In genomic region chr4:2072971-2073807, GRCh38 we compare ENCODE assay signal across 16 cellular contexts. TPM values are rescaled to one million over a fixed set of nuclear protein-coding genes. Genes with fewer than 3 reads are reported as not detected.
DNase-seq lines count a peak whose midpoint lies in the region; ATAC-seq, FAIRE-seq and TF ChIP-seq lines count a peak whose summit lies in the region.
"Had no signal": no experiment of that assay in that cellular context is flagged by ENCODE, and none has a peak within 500 bp of the region (broad histone marks: within the 10 kb centered on the region; RNA-seq: fewer than 3 reads in every experiment).

No MANE protein-coding gene starts in this region.

- peak; percentile 59 for DNase-seq in cardiac septum (ENCODE audit: low spot score)
- no peak for DNase-seq in left cardiac atrium
- peak; percentile 62 for DNase-seq in kidney
- DNase-seq in NCI-H146 (lab: John Stamatoyannopoulos, UW), result no peak
- DNase-seq: Caco-2, MM.1S, NCI-H1105 treated with DMSO at 0.1 percent for 48 hours, NCI-H524 treated with DMSO at 0.1 percent for 48 hours, OCI-M1 had no signal

- H3K27ac ChIP-seq in angular gyrus (ENCODE audit: low read depth, low read length) (peak overlapping the region; percentile 70), kidney (ENCODE audit: low read depth in 2 of 2, low read length in 2 of 2) (peak overlapping the region; percentile 8 to 67), temporal lobe (ENCODE audit: low read depth, low read length) (peak overlapping the region; percentile 30)
- H3K27ac ChIP-seq: SJSA1 had no signal

- intact Hi-C loops in cardiac septum (cut with DNase I), result no loop called here
- intact Hi-C loops in left cardiac atrium (cut with DNase I), result no loop called here
- intact Hi-C loops in kidney (cut with DNase I), result no loop called here

- no peak overlapping the region for H3K9ac ChIP-seq in kidney (ENCODE audit: low read length in 2 of 2)

- H3K4me3 ChIP-seq in kidney (ENCODE audit: low read length in 2 of 2), result no peak overlapping the region
- H3K4me3 ChIP-seq: GM12878, SJSA1 had no signal

- no peak for FAIRE-seq in kidney (lab: Jason Lieb, UNC)
- FAIRE-seq: GM12878, GM19239 had no signal

- H3K9me3 ChIP-seq in kidney (ENCODE audit: control insufficient read depth in 1 of 2, low read length in 2 of 2), result no peaks in the 10 kb centered on the region
- H3K9me3 ChIP-seq: Caco-2, SJSA1 had no signal

- H3K36me3 ChIP-seq in kidney (ENCODE audit: control insufficient read depth in 1 of 2, insufficient read depth in 2 of 2, low read length in 2 of 2), result no peaks in the 10 kb centered on the region
- H3K36me3 ChIP-seq: SJSA1 had no signal

- peaks cover 0 to 11% of the 10 kb centered on the region in 2 donors for H3K4me1 ChIP-seq in kidney (ENCODE audit: control insufficient read depth in 1 of 2, insufficient read depth in 1 of 2, low read depth in 1 of 2, low read length in 2 of 2)
- H3K4me1 ChIP-seq: SJSA1 had no signal

- ATAC-seq in left cardiac atrium (no peak), GM21619 (IDR thresholded peaks at IDR 0.05; ENCODE audit: unreplicated experiment) (no peak), HG03159 (IDR thresholded peaks at IDR 0.05; ENCODE audit: unreplicated experiment) (no peak)
- ATAC-seq: GM12878 had no signal

- TF ChIP-seq CTCF in kidney (IDR thresholded peaks at IDR 0.05; ENCODE audit: borderline replicate concordance, extremely low read depth, insufficient read depth), result no peak

RNA-seq across cellular contexts. Expression of gene NAT8L, which starts 14.1 kb away (rescaled TPM):
- total RNA-seq in cardiac septum (1.1 TPM), left cardiac atrium (10 to 100 TPM in 1 of 2 donors, 1 to 10 TPM in 1; 8.8 to 12.5 TPM), kidney (2.7 TPM), temporal lobe (10.8 TPM)
- 12.5 TPM for polyA plus RNA-seq in kidney (ENCODE audit: insufficient read depth, low read depth, low replicate concordance)
- total RNA-seq: SJSA1 had no signal

Comparison
In these comparisons a context has a peak if more than half of its experiments do, and no peak if none do; other contexts are left out.
1. DNase-seq: peak in cardiac septum (single experiment) and kidney (single experiment); none in left cardiac atrium (single experiment) and NCI-H146 (single experiment).
2. Peak in every context shown above with its lines, with median percentiles within 50 percentile points of each other: H3K27ac ChIP-seq.